Comparison of ENCODE assay signal across 24 cellular contexts in the genomic region with DNA sequence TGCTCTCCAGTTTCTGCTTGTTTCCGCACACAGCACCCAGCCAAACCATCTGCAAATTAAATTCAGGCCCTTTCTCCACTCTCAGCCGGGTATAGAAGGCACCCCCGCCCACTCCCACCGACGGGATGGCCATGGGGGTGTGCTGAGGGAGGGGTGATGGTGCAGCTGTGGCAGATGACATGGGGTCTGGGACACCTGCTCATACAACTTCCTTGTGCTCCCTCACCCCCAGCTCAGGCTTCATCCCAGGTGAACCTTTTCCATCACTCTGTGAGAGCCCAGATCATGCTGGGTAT.
"Had no signal": no experiment of that assay in that cellular context is flagged by ENCODE, and none has a peak within 500 bp of the region (broad histone marks: within the 10 kb centered on the region; RNA-seq: fewer than 3 reads in every experiment).

No MANE protein-coding gene starts in this region.

- FAIRE-seq: K562, RCC 7860 had no signal

- H3K4me3 ChIP-seq: ascending aorta, breast epithelium, K562, PC-9 had no signal

- DNase-seq: activated CD4-positive, alpha-beta T cell treated with anti-CD3 and anti-CD28 coated beads, Interleukin-2, amount 10 ng/mL, durations not matched to agents 24 days and 14 days; activated CD4-positive, alpha-beta T cell treated with anti-CD3 and anti-CD28 coated beads, Interleukin-2, amount 50 U/mL, for 4 hours; activated CD8-positive, alpha-beta T cell treated with anti-CD3 and anti-CD28 coated beads, Interleukin-2, amount 10 ng/mL, durations not matched to agents 7 days and 5 days; activated gamma-delta T cell; activated naive CD4-positive, alpha-beta T cell treated with Interleukin-2 at 50 U/mL for 16 hours; activated naive CD8-positive, alpha-beta T cell treated with anti-CD3 and anti-CD28 coated beads, Interleukin-2, amount 10 ng/mL, durations not matched to agents 7 days and 5 days; activated T-cell treated with anti-CD3 and anti-CD28 coated beads, Interleukin-2, amount 50 U/mL, for 24 hours; NCI-H1105; NCI-H1417 treated with DMSO at 0.1 percent for 48 hours; NCI-H226; NCI-H526; NCI-H748 treated with DMSO at 0.1 percent for 48 hours; NK-92 treated with Interleukin-12 subunit alpha and Interleukin-12 subunit beta, amount 100 ng/mL, for 24 hours; PC-9; SW 1271; T-helper 1 cell; T1000 had no signal

- H3K4me1 ChIP-seq: breast epithelium had no signal

- H3K27me3 Mint-ChIP-seq: activated CD4-positive, alpha-beta T cell treated with anti-CD3 and anti-CD28 coated beads, Interleukin-2, amount 10 ng/mL, durations not matched to agents 24 days and 14 days; activated naive CD4-positive, alpha-beta T cell treated with anti-CD3 and anti-CD28 coated beads, Interleukin-2, amount 50 U/mL, for 24 hours had no signal

- H3K27ac Mint-ChIP-seq: activated CD4-positive, alpha-beta T cell treated with anti-CD3 and anti-CD28 coated beads, Interleukin-2, amount 10 ng/mL, durations not matched to agents 24 days and 14 days; activated CD8-positive, alpha-beta T cell treated with anti-CD3 and anti-CD28 coated beads, Interleukin-2, amount 10 ng/mL, durations not matched to agents 7 days and 5 days; activated naive CD4-positive, alpha-beta T cell treated with anti-CD3 and anti-CD28 coated beads, Interleukin-2, amount 50 U/mL, for 24 hours; activated naive CD8-positive, alpha-beta T cell treated with anti-CD3 and anti-CD28 coated beads, Interleukin-2, amount 10 ng/mL, durations not matched to agents 7 days and 5 days; activated T-cell treated with anti-CD3 and anti-CD28 coated beads, Interleukin-2, amount 50 U/mL, for 24 hours; activated T-helper 2 cell treated with anti-CD3 and anti-CD28 coated beads, Interferon-gamma antibody, Interleukin-2, Interleukin-4, amounts not matched to agents 10 μg/mL and 5 μg/mL and 100 μg/mL, durations not matched to agents 14 hours and 24 hours and 36 hours had no signal

- H3K27me3 ChIP-seq: ascending aorta, breast epithelium had no signal

- H3K27ac ChIP-seq: ascending aorta, breast epithelium, PC-9, RWPE1 had no signal

- H3K9me3 ChIP-seq: ascending aorta, breast epithelium had no signal

- H2AFZ ChIP-seq: PC-9 had no signal

- H3K4me1 Mint-ChIP-seq: activated CD4-positive, alpha-beta T cell treated with anti-CD3 and anti-CD28 coated beads, Interleukin-2, amount 10 ng/mL, durations not matched to agents 24 days and 14 days; activated naive CD4-positive, alpha-beta T cell treated with anti-CD3 and anti-CD28 coated beads, Interleukin-2, amount 50 U/mL, for 24 hours; activated naive CD8-positive, alpha-beta T cell treated with anti-CD3 and anti-CD28 coated beads, Interleukin-2, amount 10 ng/mL, durations not matched to agents 7 days and 5 days had no signal

- ATAC-seq: activated CD8-positive, alpha-beta T cell treated with anti-CD3 and anti-CD28 coated beads, Interleukin-2, amount 10 ng/mL, durations not matched to agents 7 days and 5 days; K562 had no signal

- H3K36me3 Mint-ChIP-seq: activated naive CD4-positive, alpha-beta T cell treated with anti-CD3 and anti-CD28 coated beads, Interleukin-2, amount 50 U/mL, for 24 hours; activated naive CD8-positive, alpha-beta T cell treated with anti-CD3 and anti-CD28 coated beads, Interleukin-2, amount 10 ng/mL, durations not matched to agents 7 days and 5 days had no signal

- H3K36me3 ChIP-seq: ascending aorta, breast epithelium had no signal

- H3K4me2 ChIP-seq: PC-9 had no signal

- H3K9me3 Mint-ChIP-seq: activated CD4-positive, alpha-beta T cell treated with anti-CD3 and anti-CD28 coated beads, Interleukin-2, amount 10 ng/mL, durations not matched to agents 24 days and 14 days; activated naive CD4-positive, alpha-beta T cell treated with anti-CD3 and anti-CD28 coated beads, Interleukin-2, amount 50 U/mL, for 24 hours; activated naive CD8-positive, alpha-beta T cell treated with anti-CD3 and anti-CD28 coated beads, Interleukin-2, amount 10 ng/mL, durations not matched to agents 7 days and 5 days; activated T-cell treated with anti-CD3 and anti-CD28 coated beads, Interleukin-2, amount 50 U/mL, for 24 hours; activated T-helper 2 cell treated with anti-CD3 and anti-CD28 coated beads, Interferon-gamma antibody, Interleukin-2, Interleukin-4, amounts not matched to agents 10 μg/mL and 5 μg/mL and 100 μg/mL, durations not matched to agents 14 hours and 24 hours and 36 hours had no signal

- H3K4me3 Mint-ChIP-seq: activated CD4-positive, alpha-beta T cell treated with anti-CD3 and anti-CD28 coated beads, Interleukin-2, amount 10 ng/mL, durations not matched to agents 24 days and 14 days; activated CD8-positive, alpha-beta T cell treated with anti-CD3 and anti-CD28 coated beads, Interleukin-2, amount 10 ng/mL, durations not matched to agents 7 days and 5 days; activated naive CD4-positive, alpha-beta T cell treated with anti-CD3 and anti-CD28 coated beads, Interleukin-2, amount 50 U/mL, for 24 hours; activated naive CD8-positive, alpha-beta T cell treated with anti-CD3 and anti-CD28 coated beads, Interleukin-2, amount 10 ng/mL, durations not matched to agents 7 days and 5 days; activated T-cell treated with anti-CD3 and anti-CD28 coated beads, Interleukin-2, amount 50 U/mL, for 24 hours had no signal
